In the genomic region with DNA sequence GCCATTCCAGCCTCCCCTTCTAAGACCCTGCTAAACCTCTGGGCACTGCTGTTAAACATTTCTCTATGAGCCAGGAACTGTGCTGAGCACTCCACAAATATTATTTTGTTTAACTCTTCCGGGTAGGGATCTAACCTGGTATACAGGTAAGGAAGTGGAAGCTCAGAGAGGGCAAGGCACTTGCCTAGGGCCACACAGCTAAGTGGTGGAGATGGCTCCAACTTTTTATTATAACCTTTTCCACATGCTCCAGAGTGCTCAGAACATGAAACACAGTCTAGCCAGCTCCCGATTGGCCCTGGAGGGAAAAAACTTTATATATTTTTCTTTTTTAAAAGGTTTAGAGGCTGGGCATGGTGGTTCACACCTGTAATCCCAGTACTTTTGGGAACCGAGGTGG, we compare ENCODE assay signal across 10 cellular contexts. TPM values are rescaled to one million over a fixed set of nuclear protein-coding genes. Genes with fewer than 3 reads are reported as not detected.
"Had no signal": no experiment of that assay in that cellular context is flagged by ENCODE, and none has a peak within 500 bp of the region (broad histone marks: within the 10 kb centered on the region; RNA-seq: fewer than 3 reads in every experiment).

No MANE protein-coding gene starts in this region.

RNA-seq across cellular contexts. Expression of a gene that starts 13.6 kb away (rescaled TPM):
- total RNA-seq: OCI-LY7, PC-3, PC-9, Peyer's patch, Right ventricle myocardium inferior, Right ventricle myocardium superior, RPMI7951, SJCRH30, SJSA1 had no signal
- polyA plus RNA-seq: SK-N-SH had no signal
